In genomic region chr2:105369777-105370690, GRCh38 we compare ENCODE assay signal across 1 cellular context.
TF ChIP-seq lines count a peak whose summit lies in the region.

No MANE protein-coding gene starts in this region.

TF ChIP-seq in HepG2, 621 proteins besides CTCF, POLR2A, EP300 and RAD21 (continued from another document):
- TF ChIP-seq TEAD3 (CRISPR knock-in tag; optimal IDR thresholded peaks at IDR 0.05; ENCODE audit: borderline replicate concordance) (peak; percentile 80), NCOA1 (CRISPR knock-in tag; IDR thresholded peaks at IDR 0.05) (no peak), ZNF501 (CRISPR knock-in tag; IDR thresholded peaks at IDR 0.05) (peak; percentile 60; the same call in 1 of the 2 replicates), MXD1 (CRISPR knock-in tag; IDR thresholded peaks at IDR 0.05) (peak; percentile 43; the same call in 1 of the 2 replicates), ZBTB4 (CRISPR knock-in tag; IDR thresholded peaks at IDR 0.05; ENCODE audit: borderline replicate concordance) (peak; percentile 99; the same call in 1 of the 2 replicates), THAP7 (CRISPR knock-in tag; IDR thresholded peaks at IDR 0.05) (0 out of 2 replicates have a peak, but pooled peaks have one; percentile 32), MAFK (conservative IDR thresholded peaks at IDR 0.05 in 1 of 2, IDR thresholded peaks at IDR 0.05 in 1 of 2; ENCODE audit: low read length in 2 of 2) (no peak), MTA1 (CRISPR knock-in tag; IDR thresholded peaks at IDR 0.05; ENCODE audit: borderline replicate concordance) (no peak), ZNF12 (CRISPR knock-in tag; IDR thresholded peaks at IDR 0.05) (peak; percentile 35; the same call in 1 of the 2 replicates), E2F1 (CRISPR knock-in tag; IDR thresholded peaks at IDR 0.05) (no peak), SMC3 (IDR thresholded peaks at IDR 0.05; ENCODE audit: low read length) (peak; percentile 93), MED8 (CRISPR knock-in tag; IDR thresholded peaks at IDR 0.05; ENCODE audit: insufficient replicate concordance) (no peak), HMGXB4 (CRISPR knock-in tag; IDR thresholded peaks at IDR 0.05; ENCODE audit: borderline replicate concordance in 1 of 2, low read depth in 1 of 2) (peak; percentile 52 to 64; a peak in 2 of 4 replicates), ARNT2 (CRISPR knock-in tag; IDR thresholded peaks at IDR 0.05; ENCODE audit: low read depth) (0 out of 2 replicates have a peak, but pooled peaks have one; percentile 46), ZBTB7A (CRISPR knock-in tag; IDR thresholded peaks at IDR 0.05) (no peak)
